31 cellular contexts compared by ENCODE assay signal in the genomic region with DNA sequence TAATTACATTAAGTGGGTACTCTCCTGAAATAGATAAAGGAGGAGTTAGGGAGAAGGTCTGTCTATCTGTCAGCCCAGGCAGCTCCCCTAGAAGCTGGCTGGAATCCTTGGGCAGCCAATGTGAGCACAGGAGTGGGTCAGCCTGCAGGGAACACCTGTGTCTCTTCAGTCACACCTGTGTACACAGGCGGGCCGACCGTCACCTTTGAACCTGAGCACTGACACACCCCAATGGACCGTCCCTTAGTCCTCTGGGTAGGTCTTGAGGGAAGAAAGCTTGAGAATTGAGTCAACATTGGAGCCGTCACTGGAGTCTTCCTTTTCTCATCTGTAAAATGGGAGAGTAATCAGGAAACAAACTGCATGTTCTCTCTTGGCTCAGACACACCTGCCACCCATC. TPM values are rescaled to one million over a fixed set of nuclear protein-coding genes. Genes with fewer than 3 reads are reported as not detected.
"Had no signal": no experiment of that assay in that cellular context is flagged by ENCODE, and none has a peak within 500 bp of the region (broad histone marks: within the 10 kb centered on the region; RNA-seq: fewer than 3 reads in every experiment).

No MANE protein-coding gene starts in this region.

- DNase-seq: activated CD4-positive, alpha-beta memory T cell treated with anti-CD3 and anti-CD28 coated beads, Interleukin-2, amount 10 ng/mL, durations not matched to agents 7 days and 5 days; activated CD4-positive, alpha-beta T cell treated with anti-CD3 and anti-CD28 coated beads for 36 hours; activated CD4-positive, alpha-beta T cell treated with anti-CD3 and anti-CD28 coated beads, Interleukin-2, amount 10 ng/mL, durations not matched to agents 24 days and 14 days; activated CD4-positive, CD25-positive, alpha-beta regulatory T cell; activated CD4-positive, CD25-positive, alpha-beta regulatory T cell treated with anti-CD3 and anti-CD28 coated beads, Interleukin-2, amount 50 U/mL, for 72 hours; activated CD8-positive, alpha-beta memory T cell treated with anti-CD3 and anti-CD28 coated beads, Interleukin-2, amount 50 U/mL, for 48 hours; activated gamma-delta T cell; activated naive CD4-positive, alpha-beta T cell; activated naive CD4-positive, alpha-beta T cell treated with anti-CD3 and anti-CD28 coated beads, Interleukin-2, amount 10 ng/mL, durations not matched to agents 7 days and 5 days; activated naive CD8-positive, alpha-beta T cell treated with anti-CD3 and anti-CD28 coated beads, Interleukin-2, amount 10 ng/mL, durations not matched to agents 7 days and 5 days; activated T-cell treated with anti-CD3 and anti-CD28 coated beads for 4 hours; activated T-cell treated with anti-CD3 and anti-CD28 coated beads, Interleukin-2, amount 50 U/mL, for 24 hours; activated T-cell treated with anti-CD3 and anti-CD28 coated beads, Interleukin-2, amount 50 U/mL, for 72 hours; brain microvascular endothelial cell; effector CD8-positive, alpha-beta T cell; esophagus squamous epithelium; foreskin melanocyte; T-helper 1 cell; T-helper 17 cell had no signal

- FAIRE-seq: astrocyte, bronchial epithelial cell, colon, endometrium, endothelial cell of umbilical vein had no signal

- H3K9me3 ChIP-seq: esophagus squamous epithelium, gastroesophageal sphincter had no signal

- H3K4me3 ChIP-seq: esophagus squamous epithelium, gastroesophageal sphincter had no signal

- H3K4me1 ChIP-seq: esophagus squamous epithelium, gastroesophageal sphincter had no signal

- ATAC-seq: activated CD4-positive, alpha-beta T cell treated with anti-CD3 and anti-CD28 coated beads for 36 hours; activated naive CD4-positive, alpha-beta T cell treated with anti-CD3 and anti-CD28 coated beads, Interleukin-2, amount 50 U/mL, for 72 hours; activated T-cell treated with anti-CD3 and anti-CD28 coated beads, Interleukin-2, amount 50 U/mL, for 72 hours; gastroesophageal sphincter; T-helper 17 cell had no signal

- H3K36me3 ChIP-seq: brain microvascular endothelial cell, esophagus squamous epithelium, gastroesophageal sphincter had no signal

- H3K27ac ChIP-seq: brain microvascular endothelial cell, epithelial cell of prostate, esophagus squamous epithelium, gastroesophageal sphincter had no signal

RNA-seq across cellular contexts. Expression of gene GSC, which starts 9.8 kb away (rescaled TPM):
- total RNA-seq: activated CD4-positive, alpha-beta memory T cell treated with anti-CD3 and anti-CD28 coated beads, Interleukin-2, amount 10 ng/mL, durations not matched to agents 7 days and 5 days; activated CD4-positive, alpha-beta T cell treated with anti-CD3 and anti-CD28 coated beads for 36 hours; activated CD4-positive, alpha-beta T cell treated with anti-CD3 and anti-CD28 coated beads, Interleukin-2, amount 10 ng/mL, durations not matched to agents 24 days and 14 days; activated naive CD4-positive, alpha-beta T cell treated with anti-CD3 and anti-CD28 coated beads, Interleukin-2, amount 50 U/mL, for 72 hours; activated naive CD8-positive, alpha-beta T cell treated with anti-CD3 and anti-CD28 coated beads, Interleukin-2, amount 10 ng/mL, durations not matched to agents 7 days and 5 days; astrocyte; bronchial epithelial cell; chondrocyte; dermis microvascular lymphatic vessel endothelial cell; endothelial cell of umbilical vein; fibroblast of villous mesenchyme; glomerular endothelial cell had no signal
- polyA plus RNA-seq: endothelial cell of umbilical vein had no signal
